9 cellular contexts compared by ENCODE assay signal in genomic region chr20:50572922-50573777, GRCh38.
DNase-seq lines count a peak whose midpoint lies in the region; ATAC-seq and TF ChIP-seq lines count a peak whose summit lies in the region.
"Had no signal": no experiment of that assay in that cellular context is flagged by ENCODE, and none has a peak within 500 bp of the region (broad histone marks: within the 10 kb centered on the region; RNA-seq: fewer than 3 reads in every experiment).

No MANE protein-coding gene starts in this region.

- no peak overlapping the region for H3K4me3 Mint-ChIP-seq in dendritic cell treated with granulocyte-macrophage colony-stimulating factor and Interleukin-4, amounts not matched to agents 40 ng/mL and 50 ng/mL, for 4 days
- H3K4me3 Mint-ChIP-seq: activated naive CD8-positive, alpha-beta T cell treated with anti-CD3 and anti-CD28 coated beads, Interleukin-2, amount 10 ng/mL, durations not matched to agents 7 days and 5 days had no signal

- peak overlapping the region; percentile 26 for H3K27ac Mint-ChIP-seq in dendritic cell treated with granulocyte-macrophage colony-stimulating factor and Interleukin-4, amounts not matched to agents 40 ng/mL and 50 ng/mL, for 4 days
- H3K27ac Mint-ChIP-seq: activated naive CD8-positive, alpha-beta T cell treated with anti-CD3 and anti-CD28 coated beads, Interleukin-2, amount 10 ng/mL, durations not matched to agents 7 days and 5 days had no signal

- DNase-seq in CD1c-positive myeloid dendritic cell (ENCODE audit: extremely low spot score) (peak; percentile 62), NCI-H2029 treated with DMSO at 0.1 percent for 48 hours (lab: John Stamatoyannopoulos, UW) (peak; percentile 94), omental fat pad (ENCODE audit: low spot score) (peak; percentile 14), islet precursor cell (no peak)
- DNase-seq: activated naive CD8-positive, alpha-beta T cell treated with anti-CD3 and anti-CD28 coated beads, Interleukin-2, amount 10 ng/mL, durations not matched to agents 7 days and 5 days had no signal

- intact Hi-C loops in dendritic cell treated with granulocyte-macrophage colony-stimulating factor and Interleukin-4, amounts not matched to agents 40 ng/mL and 50 ng/mL, for 4 days (cut with micrococcal nuclease), result loop anchor here (5.0 to 10.0 kb wide), 2 partner anchors 48 to 96 kb away; no protein-coding TSS in a partner anchor

- no peaks in the 10 kb centered on the region for H3K9me3 Mint-ChIP-seq in dendritic cell treated with granulocyte-macrophage colony-stimulating factor and Interleukin-4, amounts not matched to agents 40 ng/mL and 50 ng/mL, for 4 days
- H3K9me3 Mint-ChIP-seq: activated naive CD8-positive, alpha-beta T cell treated with anti-CD3 and anti-CD28 coated beads, Interleukin-2, amount 10 ng/mL, durations not matched to agents 7 days and 5 days had no signal

- H3K4me1 Mint-ChIP-seq in dendritic cell treated with granulocyte-macrophage colony-stimulating factor and Interleukin-4, amounts not matched to agents 40 ng/mL and 50 ng/mL, for 4 days (ENCODE audit: low read depth), result peaks cover 31% of the 10 kb centered on the region

- no peaks in the 10 kb centered on the region for H3K27me3 Mint-ChIP-seq in dendritic cell treated with granulocyte-macrophage colony-stimulating factor and Interleukin-4, amounts not matched to agents 40 ng/mL and 50 ng/mL, for 4 days
- H3K27me3 Mint-ChIP-seq: activated naive CD8-positive, alpha-beta T cell treated with anti-CD3 and anti-CD28 coated beads, Interleukin-2, amount 10 ng/mL, durations not matched to agents 7 days and 5 days had no signal

- TF ChIP-seq CTCF in omental fat pad (IDR thresholded peaks at IDR 0.05), result no peak

- H3K36me3 Mint-ChIP-seq in dendritic cell treated with granulocyte-macrophage colony-stimulating factor and Interleukin-4, amounts not matched to agents 40 ng/mL and 50 ng/mL, for 4 days (ENCODE audit: low read depth), result peaks cover 81% of the 10 kb centered on the region

- ATAC-seq in omental fat pad (ENCODE audit: low FRiP score) (peak; percentile 31), GM19324 (IDR thresholded peaks at IDR 0.05; ENCODE audit: low FRiP score, unreplicated experiment) (no peak), GM21360 (IDR thresholded peaks at IDR 0.05; ENCODE audit: unreplicated experiment) (no peak), HG03108 (IDR thresholded peaks at IDR 0.05; ENCODE audit: unreplicated experiment) (no peak)
